18 cellular contexts compared by ENCODE assay signal in genomic region chr7:95917622-95918021, GRCh38.
"Had no signal": no experiment of that assay in that cellular context is flagged by ENCODE, and none has a peak within 500 bp of the region (broad histone marks: within the 10 kb centered on the region; RNA-seq: fewer than 3 reads in every experiment).

No MANE protein-coding gene starts in this region.

- H3K4me1 Mint-ChIP-seq: stimulated activated naive CD8-positive, alpha-beta T cell treated with anti-CD3 and anti-CD28 coated beads, Interleukin-15, amount 100 ng/mL, for 72 hours had no signal

- H3K9me3 Mint-ChIP-seq: activated CD4-positive, alpha-beta T cell treated with anti-CD3 and anti-CD28 coated beads, Interleukin-2, amount 10 ng/mL, durations not matched to agents 7 days and 5 days; activated naive CD4-positive, alpha-beta T cell treated with anti-CD3 and anti-CD28 coated beads, Interleukin-2, amount 10 ng/mL, durations not matched to agents 7 days and 5 days; activated T-helper 2 cell treated with anti-CD3 and anti-CD28 coated beads, Interferon-gamma antibody, Interleukin-2, Interleukin-4, amounts not matched to agents 10 μg/mL and 5 μg/mL and 100 μg/mL, durations not matched to agents 14 hours and 24 hours and 36 hours; nephron; stimulated activated naive CD8-positive, alpha-beta T cell treated with anti-CD3 and anti-CD28 coated beads, Interleukin-15, amount 100 ng/mL, for 72 hours; T-helper 1 cell treated with Interleukin-12 subunit alpha and Interleukin-12 subunit beta and Interleukin-4 antibody, amounts not matched to agents 30 μg/mL and 1 μg/mL, for 36 hours had no signal

- H3K4me3 Mint-ChIP-seq: activated CD4-positive, alpha-beta T cell treated with anti-CD3 and anti-CD28 coated beads, Interleukin-2, amount 10 ng/mL, durations not matched to agents 7 days and 5 days; activated naive CD4-positive, alpha-beta T cell treated with anti-CD3 and anti-CD28 coated beads, Interleukin-2, amount 10 ng/mL, durations not matched to agents 7 days and 5 days; nephron; stimulated activated naive CD8-positive, alpha-beta T cell treated with anti-CD3 and anti-CD28 coated beads, Interleukin-15, amount 100 ng/mL, for 72 hours; T-helper 1 cell treated with Interleukin-12 subunit alpha and Interleukin-12 subunit beta and Interleukin-4 antibody, amounts not matched to agents 30 μg/mL and 1 μg/mL, for 36 hours had no signal

- H3K36me3 ChIP-seq: adrenal gland, gastrocnemius medialis, thoracic aorta, uterus had no signal

- H3K9me3 ChIP-seq: adrenal gland, gastrocnemius medialis, thoracic aorta, uterus had no signal

- H3K27ac ChIP-seq: adrenal gland, coronary artery, gastrocnemius medialis, thoracic aorta, uterus had no signal

- DNase-seq: activated CD4-positive, alpha-beta T cell treated with anti-CD3 and anti-CD28 coated beads, Interleukin-2, amount 10 ng/mL, durations not matched to agents 7 days and 5 days; activated CD4-positive, CD25-positive, alpha-beta regulatory T cell; activated naive CD4-positive, alpha-beta T cell treated with anti-CD3 and anti-CD28 coated beads, Interleukin-2, amount 10 ng/mL, durations not matched to agents 7 days and 5 days; activated T-cell treated with anti-CD3 and anti-CD28 coated beads for 4 hours; central memory CD4-positive, alpha-beta T cell; effector CD4-positive, alpha-beta T cell; gastrocnemius medialis; stimulated activated CD4-positive, alpha-beta T cell treated with anti-CD3 and anti-CD28 coated beads, Interleukin-15, amount 100 ng/mL, for 24 hours; stimulated activated CD4-positive, alpha-beta T cell treated with anti-CD3 and anti-CD28 coated beads, Interleukin-4, amount 100 ng/mL, for 24 hours; stimulated activated naive CD8-positive, alpha-beta T cell treated with anti-CD3 and anti-CD28 coated beads, Interleukin-15, amount 100 ng/mL, for 72 hours; uterus had no signal

- H3K36me3 Mint-ChIP-seq: activated naive CD4-positive, alpha-beta T cell treated with anti-CD3 and anti-CD28 coated beads, Interleukin-2, amount 10 ng/mL, durations not matched to agents 7 days and 5 days had no signal

- H3K27me3 ChIP-seq: adrenal gland, gastrocnemius medialis, uterus had no signal

- ATAC-seq: stimulated activated naive CD8-positive, alpha-beta T cell treated with anti-CD3 and anti-CD28 coated beads, Interleukin-15, amount 100 ng/mL, for 72 hours had no signal

- H3K4me1 ChIP-seq: gastrocnemius medialis, uterus had no signal

- H3K4me3 ChIP-seq: coronary artery, gastrocnemius medialis, lung, thoracic aorta, uterus had no signal

- H3K27ac Mint-ChIP-seq: activated CD4-positive, alpha-beta T cell treated with anti-CD3 and anti-CD28 coated beads, Interleukin-2, amount 10 ng/mL, durations not matched to agents 7 days and 5 days; activated naive CD4-positive, alpha-beta T cell treated with anti-CD3 and anti-CD28 coated beads, Interleukin-2, amount 10 ng/mL, durations not matched to agents 7 days and 5 days; activated T-helper 2 cell treated with anti-CD3 and anti-CD28 coated beads, Interferon-gamma antibody, Interleukin-2, Interleukin-4, amounts not matched to agents 10 μg/mL and 5 μg/mL and 100 μg/mL, durations not matched to agents 14 hours and 24 hours and 36 hours; nephron; stimulated activated naive CD8-positive, alpha-beta T cell treated with anti-CD3 and anti-CD28 coated beads, Interleukin-15, amount 100 ng/mL, for 72 hours; T-helper 1 cell treated with Interleukin-12 subunit alpha and Interleukin-12 subunit beta and Interleukin-4 antibody, amounts not matched to agents 30 μg/mL and 1 μg/mL, for 36 hours had no signal
